ENCODE assay signal across 22 cellular contexts in genomic region chr2:112523291-112523777, GRCh38.
"Had no signal": no experiment of that assay in that cellular context is flagged by ENCODE, and none has a peak within 500 bp of the region (broad histone marks: within the 10 kb centered on the region; RNA-seq: fewer than 3 reads in every experiment).

No MANE protein-coding gene starts in this region.

- DNase-seq: Kasumi-1, MM.1S, NCI-H1092 treated with DMSO at 0.1 percent for 48 hours, NCI-H1436, NCI-H187, NCI-H2029, NCI-H2081 treated with DMSO at 0.1 percent for 48 hours, NCI-H2171, NCI-H226, NCI-H446, NCI-H510A, NCI-H524 treated with DMSO at 0.1 percent for 48 hours, NCI-H69, NCI-H774, PC-3, SHP77, SK-N-SH, SW 1271 had no signal

- ATAC-seq: Panc1, PC-3 had no signal

- H3K27ac ChIP-seq: HL-60, KMS-11, RWPE1 had no signal

- H3K9me3 ChIP-seq: SK-N-SH had no signal
